Comparison of ENCODE assay signal across 1 cellular context in genomic region chr4:39180629-39181028, GRCh38.
TF ChIP-seq lines count a peak whose summit lies in the region.

No MANE protein-coding gene starts in this region.

TF ChIP-seq in K562, 482 proteins besides CTCF, POLR2A, EP300 and RAD21:
- peak; percentile 74 for TF ChIP-seq ZBTB33 (CRISPR knock-in tag; IDR thresholded peaks at IDR 0.05)
